ENCODE assay signal across 8 cellular contexts in genomic region chr15:88620995-88621772, GRCh38. TPM values are rescaled to one million over a fixed set of nuclear protein-coding genes. Genes with fewer than 3 reads are reported as not detected.
DNase-seq lines count a peak whose midpoint lies in the region; ATAC-seq and TF ChIP-seq lines count a peak whose summit lies in the region.

TSS of gene AEN (plus strand) at chr15:88621340. CDS start at chr15:88626210, 4,870 bp downstream.

- intact Hi-C loops in colonic mucosa (cut with DNase I), result loop anchor here (10.0 kb wide), 2 partner anchors 84 to 214 kb away; no protein-coding TSS in a partner anchor

- peak within 1 kb of the TSS; percentile 89 to 100 (median 95) for H3K9ac ChIP-seq in BLaER1 treated with 17β-estradiol and CSF1 and Interleukin-3, amounts not matched to agents 10 nM and 100 nM
- peak within 1 kb of the TSS; percentile 86 for H3K9ac ChIP-seq in colonic mucosa (ENCODE audit: low read depth in 2 of 2, low read length in 2 of 2)

- H3K4me1 ChIP-seq in BLaER1 treated with 17β-estradiol and CSF1 and Interleukin-3, amounts not matched to agents 10 nM and 100 nM, result peaks cover 36 to 44% (median 38%) of the 10 kb centered on the region in 10 experiments
- peaks cover 15% of the 10 kb centered on the region for H3K4me1 ChIP-seq in colonic mucosa

- peak within 1 kb of the TSS; percentile 76 to 99 (median 93) for H3K4me3 ChIP-seq in BLaER1 treated with 17β-estradiol and CSF1 and Interleukin-3, amounts not matched to agents 10 nM and 100 nM
- peak within 1 kb of the TSS; percentile 98 for H3K4me3 ChIP-seq in colonic mucosa

- peaks cover 1 to 27% (median 21%) of the 10 kb centered on the region in 11 experiments for H3K36me3 ChIP-seq in BLaER1 treated with 17β-estradiol and CSF1 and Interleukin-3, amounts not matched to agents 10 nM and 100 nM
- no peaks in the 10 kb centered on the region for H3K36me3 ChIP-seq in colonic mucosa

- peak within 1 kb of the TSS; percentile 74 to 100 (median 97) for H3K27ac ChIP-seq in BLaER1 treated with 17β-estradiol and CSF1 and Interleukin-3, amounts not matched to agents 10 nM and 100 nM
- H3K27ac ChIP-seq in colonic mucosa (peak within 1 kb of the TSS; percentile 70), layer of hippocampus (ENCODE audit: low read depth, low read length) (peak within 1 kb of the TSS; percentile 39)

- H3K4me2 ChIP-seq in BLaER1 treated with 17β-estradiol and CSF1 and Interleukin-3, amounts not matched to agents 10 nM and 100 nM, result peak within 1 kb of the TSS; percentile 87 to 99 (median 92)

- no peaks in the 10 kb centered on the region for H3K9me3 ChIP-seq in BLaER1 treated with 17β-estradiol and CSF1 and Interleukin-3, amounts not matched to agents 10 nM and 100 nM (replicated peaks in 1 of 11)
- no peaks in the 10 kb centered on the region for H3K9me3 ChIP-seq in colonic mucosa

- H4K20me1 ChIP-seq in BLaER1 treated with 17β-estradiol and CSF1 and Interleukin-3, amounts not matched to agents 10 nM and 100 nM, result peaks cover 18 to 46% (median 43%) of the 10 kb centered on the region in 11 experiments; a peak in 21 of 22 replicates

- ATAC-seq in GM19328 (IDR thresholded peaks at IDR 0.05; ENCODE audit: unreplicated experiment), result peak; percentile 93
- ATAC-seq in HG03469 (IDR thresholded peaks at IDR 0.05; ENCODE audit: unreplicated experiment), result peak; percentile 93

- no peak for TF ChIP-seq CTCF in colonic mucosa (IDR thresholded peaks at IDR 0.05)

- H3K27me3 ChIP-seq in BLaER1 treated with 17β-estradiol and CSF1 and Interleukin-3, amounts not matched to agents 10 nM and 100 nM, result no peaks in the 10 kb centered on the region
- H3K27me3 ChIP-seq in colonic mucosa (no peaks in the 10 kb centered on the region), layer of hippocampus (ENCODE audit: control insufficient read depth, insufficient read depth, low read length) (no peaks in the 10 kb centered on the region)

- DNase-seq in NCI-H526 (lab: John Stamatoyannopoulos, UW) (peak; percentile 89 to 97), colonic mucosa (peak; percentile 96)
- DNase-seq in activated CD4-positive, alpha-beta T cell treated with anti-CD3 and anti-CD28 coated beads for 4 hours, result peak; percentile 94 to 96
- peak; percentile 80 to 90 (median 86) for DNase-seq in stimulated activated CD4-positive, alpha-beta T cell treated with anti-CD3 and anti-CD28 coated beads, Interleukin-1b, Interleukin-23, amount 100 ng/mL, for 24 hours (ENCODE audit: low read depth in 4 of 4, low spot score in 1 of 4)

RNA-seq across cellular contexts. Expression of gene AEN, which starts in this region (rescaled TPM):
- total RNA-seq in colonic mucosa, result 10 to 100 TPM; 13.8 to 23.8 TPM

Comparison
In these comparisons a context has a peak if more than half of its experiments do, and no peak if none do; other contexts are left out.
1. Peak in every context shown above with its lines: DNase-seq, ATAC-seq, H3K4me3 ChIP-seq and H3K27ac ChIP-seq.
2. H3K27ac ChIP-seq: peak in every context shown above with its lines; median percentile 97 in BLaER1 treated with 17β-estradiol and CSF1 and Interleukin-3, amounts not matched to agents 10 nM and 100 nM; 70 in colonic mucosa; 39 in layer of hippocampus.